ENCODE assay signal across 1 cellular context in genomic region chr17:40322417-40323315, GRCh38.
TF ChIP-seq lines count a peak whose summit lies in the region.

No MANE protein-coding gene starts in this region.

TF ChIP-seq in GM12878, 131 proteins besides CTCF, POLR2A, EP300 and RAD21 (continues in another document):
- TF ChIP-seq CHD2 (IDR thresholded peaks at IDR 0.05; ENCODE audit: borderline replicate concordance, low read depth, low read length) (peak; percentile 71), RCOR1 (conservative IDR thresholded peaks at IDR 0.05; ENCODE audit: low read depth, low read length) (0 out of 2 replicates have a peak, but pooled peaks have one; percentile 50), PAX5 (IDR thresholded peaks at IDR 0.05; ENCODE audit: borderline replicate concordance, low read depth, low read length) (peak; percentile 92), NFIC (IDR thresholded peaks at IDR 0.05; ENCODE audit: low read depth, low read length) (no peak), WRNIP1 (IDR thresholded peaks at IDR 0.05; ENCODE audit: borderline replicate concordance, low read depth, low read length) (0 out of 2 replicates have a peak, but pooled peaks have one; percentile 51), TAF1 (IDR thresholded peaks at IDR 0.05; ENCODE audit: borderline replicate concordance, low read depth, low read length) (peak; percentile 65; the same call in 1 of the 2 replicates), RELB (IDR thresholded peaks at IDR 0.05; ENCODE audit: low read depth) (peak; percentile 99), PBX3 (IDR thresholded peaks at IDR 0.05; ENCODE audit: insufficient replicate concordance, low read depth, low read length) (peak; percentile 92), MTA2 (IDR thresholded peaks at IDR 0.05; ENCODE audit: low read depth) (peak; percentile 86), JUNB (IDR thresholded peaks at IDR 0.05) (peak; percentile 31; the same call in 1 of the 2 replicates), ZNF207 (IDR thresholded peaks at IDR 0.05; ENCODE audit: borderline replicate concordance) (peak; percentile 82), CBFB (IDR thresholded peaks at IDR 0.05; ENCODE audit: low read depth) (peak; percentile 94), ATF3 (IDR thresholded peaks at IDR 0.05; ENCODE audit: borderline replicate concordance, extremely low read depth, low read depth, low read length) (peak; percentile 68; the same call in 1 of the 2 replicates), CHD4 (IDR thresholded peaks at IDR 0.05) (no peak), YBX1 (IDR thresholded peaks at IDR 0.05) (no peak), NBN (IDR thresholded peaks at IDR 0.05) (peak; percentile 97), PKNOX1 (IDR thresholded peaks at IDR 0.05) (peak; percentile 98), HDGF (IDR thresholded peaks at IDR 0.05) (0 out of 2 replicates have a peak, but pooled peaks have one; percentile 22), CUX1 (IDR thresholded peaks at IDR 0.05; ENCODE audit: insufficient replicate concordance, low read depth, low read length) (no peak), POU2F2 (IDR thresholded peaks at IDR 0.05; ENCODE audit: borderline replicate concordance, low read depth, low read length) (peak; percentile 60; the same call in 1 of the 3 replicates), NR2F1 (conservative IDR thresholded peaks at IDR 0.05) (peak; percentile 62; the same call in 1 of the 2 replicates), ATF7 (IDR thresholded peaks at IDR 0.05; ENCODE audit: low read depth) (peak; percentile 96), TCF7 (IDR thresholded peaks at IDR 0.05; ENCODE audit: borderline replicate concordance) (peak; percentile 99), ZBTB40 (IDR thresholded peaks at IDR 0.05; ENCODE audit: borderline replicate concordance) (peak; percentile 94; the same call in 1 of the 2 replicates), MYB (IDR thresholded peaks at IDR 0.05; ENCODE audit: borderline replicate concordance, low read depth, low read length) (no peak), BHLHE40 (IDR thresholded peaks at IDR 0.05; ENCODE audit: borderline replicate concordance in 1 of 2, low read depth in 2 of 2, low read length in 1 of 2) (peak; percentile 85 to 90), ELK1 (IDR thresholded peaks at IDR 0.05; ENCODE audit: low read depth, low read length) (peak; percentile 63), ZNF274 (IDR thresholded peaks at IDR 0.05; ENCODE audit: insufficient read depth, insufficient read length) (no peak), MLLT1 (IDR thresholded peaks at IDR 0.05) (peak; percentile 92), SMARCA5 (IDR thresholded peaks at IDR 0.05) (peak; percentile 37; the same call in 1 of the 2 replicates), ZBED1 (IDR thresholded peaks at IDR 0.05; ENCODE audit: borderline replicate concordance) (peak; percentile 79; the same call in 1 of the 2 replicates), JUND (IDR thresholded peaks at IDR 0.05; ENCODE audit: low read depth, low read length) (0 out of 2 replicates have a peak, but pooled peaks have one; percentile 6), USF2 (IDR thresholded peaks at IDR 0.05; ENCODE audit: borderline replicate concordance, low read depth, low read length) (peak; percentile 88), STAT3 (IDR thresholded peaks at IDR 0.05; ENCODE audit: low read depth, low read length) (0 out of 2 replicates have a peak, but pooled peaks have one; percentile 47), RAD51 (IDR thresholded peaks at IDR 0.05) (peak; percentile 96), ZZZ3 (IDR thresholded peaks at IDR 0.05; ENCODE audit: control insufficient read depth, insufficient read length, low read depth) (no peak), ZNF217 (IDR thresholded peaks at IDR 0.05) (peak; percentile 83), STAT1 (conservative IDR thresholded peaks at IDR 0.05) (0 out of 2 replicates have a peak, but pooled peaks have one; percentile 25), TBL1XR1 (IDR thresholded peaks at IDR 0.05; ENCODE audit: low read depth, low read length) (peak; percentile 91), TCF12 (IDR thresholded peaks at IDR 0.05; ENCODE audit: low read depth, low read length) (peak; percentile 63; the same call in 1 of the 2 replicates), E2F4 (IDR thresholded peaks at IDR 0.05; ENCODE audit: low read depth, low read length) (no peak)
